In genomic region chr6:145830612-145831011, GRCh38 we compare ENCODE assay signal across 20 cellular contexts. TPM values are rescaled to one million over a fixed set of nuclear protein-coding genes. Genes with fewer than 3 reads are reported as not detected.
A peak's percentile ranks its signal among the peaks of the same experiment; 100 is the strongest.
DNase-seq lines count a peak whose midpoint lies in the region; ATAC-seq, FAIRE-seq and TF ChIP-seq lines count a peak whose summit lies in the region.
"Had no signal": no experiment of that assay in that cellular context is flagged by ENCODE, and none has a peak within 500 bp of the region (broad histone marks: within the 10 kb centered on the region; RNA-seq: fewer than 3 reads in every experiment).

No MANE protein-coding gene starts in this region.

- H3K36me3 Mint-ChIP-seq in chondrocyte (ENCODE audit: low read depth) (no peaks in the 10 kb centered on the region), T-helper 17 cell (ENCODE audit: low read depth) (no peaks in the 10 kb centered on the region)

- H3K4me1 ChIP-seq in HepG2 (ENCODE audit: insufficient read depth, low read length) (no peaks in the 10 kb centered on the region), right lobe of liver (no peaks in the 10 kb centered on the region)
- H3K4me1 ChIP-seq: A549 had no signal

- ATAC-seq in HepG2 (peak; percentile 39; the same call in 2 of the 3 replicates), right lobe of liver (no peak), HG02981 (IDR thresholded peaks at IDR 0.05; ENCODE audit: unreplicated experiment) (peak; percentile 69), GM18870 (IDR thresholded peaks at IDR 0.05; ENCODE audit: unreplicated experiment) (no peak), T-helper 17 cell (no peak)
- ATAC-seq: A549, GM23338, K562 had no signal

- H3K79me2 ChIP-seq in HepG2 (ENCODE audit: insufficient read depth, low read length): no peaks in the 10 kb centered on the region

- H3K4me2 ChIP-seq in HepG2 (ENCODE audit: low read depth, low read length): no peak overlapping the region
- H3K4me2 ChIP-seq: A549, GM23338 had no signal

- no peak overlapping the region for H2AFZ ChIP-seq in HepG2 (ENCODE audit: low read length)
- H2AFZ ChIP-seq: GM23338 had no signal

- no peak for FAIRE-seq in HepG2 (lab: Jason Lieb, UNC)
- FAIRE-seq: A549, D721Med, H54, K562 had no signal

- no peaks in the 10 kb centered on the region for H3K9me3 Mint-ChIP-seq in chondrocyte (ENCODE audit: low read depth)
- H3K9me3 Mint-ChIP-seq: CD4-positive, alpha-beta T cell; GM23338 had no signal

- DNase-seq in HepG2 (ENCODE audit: low spot score): no peak
- no peak for DNase-seq in right lobe of liver
- DNase-seq in chondrocyte (ENCODE audit: low spot score): no peak
- no peak for DNase-seq in activated naive CD4-positive, alpha-beta T cell (lab: John Stamatoyannopoulos, UW)
- no peak for DNase-seq in T-helper 17 cell
- DNase-seq: AML-193; Caco-2; CD4-positive, alpha-beta T cell; DMS79 treated with DMSO at 0.1 percent for 48 hours; GF-D8; HCEC 1CT had no signal

- TF ChIP-seq POLR2A in HepG2 (IDR thresholded peaks at IDR 0.05; ENCODE audit: insufficient read depth in 1 of 2, low read depth in 2 of 2, low read length in 2 of 2): no peak
- TF ChIP-seq POLR2A in right lobe of liver (IDR thresholded peaks at IDR 0.05): no peak

- POLR2A ChIA-PET in HepG2 (lab: Yijun Ruan, JAX): no interaction called here

- no peak for TF ChIP-seq RAD21 in HepG2 (CRISPR knock-in tag; IDR thresholded peaks at IDR 0.05)

- no peaks in the 10 kb centered on the region for H3K27me3 ChIP-seq in HepG2 (ENCODE audit: control insufficient read depth in 1 of 2, insufficient read depth in 2 of 2, low read length in 2 of 2)
- no peaks in the 10 kb centered on the region for H3K27me3 ChIP-seq in right lobe of liver

- H3K27ac Mint-ChIP-seq in chondrocyte (ENCODE audit: unreplicated experiment): peak overlapping the region; percentile 18
- no peak overlapping the region for H3K27ac Mint-ChIP-seq in T-helper 17 cell
- H3K27ac Mint-ChIP-seq: CD4-positive, alpha-beta T cell; GM23338 had no signal

- H3K9me3 ChIP-seq in HepG2 (ENCODE audit: low read length) (no peaks in the 10 kb centered on the region), right lobe of liver (no peaks in the 10 kb centered on the region), T-helper 17 cell (ENCODE audit: control insufficient read depth, low read length, poor library complexity, severe bottlenecking) (no peaks in the 10 kb centered on the region)
- H3K9me3 ChIP-seq: A549, Caco-2 had no signal

- in situ Hi-C loops in HepG2 (cut with HindIII; ENCODE audit: extremely low pct_ligation_motif_present, low pct_unique_long_range_greater_than_20kb): no loop called here

- no peak overlapping the region for H3K4me3 Mint-ChIP-seq in chondrocyte (ENCODE audit: unreplicated experiment)
- no peak overlapping the region for H3K4me3 Mint-ChIP-seq in T-helper 17 cell
- H3K4me3 Mint-ChIP-seq: CD4-positive, alpha-beta T cell; GM23338 had no signal

- intact Hi-C loops in HepG2 (cut with micrococcal nuclease; ENCODE audit: unreplicated experiment) (no loop called here), right lobe of liver (cut with DNase I) (no loop called here)

- TF ChIP-seq CTCF in HepG2 (CRISPR knock-in tag; IDR thresholded peaks at IDR 0.05): no peak
- TF ChIP-seq CTCF in right lobe of liver (IDR thresholded peaks at IDR 0.05): no peak
- TF ChIP-seq CTCF in chondrocyte (IDR thresholded peaks at IDR 0.05): no peak

- H3K9ac ChIP-seq in HepG2 (ENCODE audit: insufficient read depth, low read depth, low read length): no peak overlapping the region

- no peaks in the 10 kb centered on the region for H3K27me3 Mint-ChIP-seq in chondrocyte (ENCODE audit: low read depth)
- no peaks in the 10 kb centered on the region for H3K27me3 Mint-ChIP-seq in T-helper 17 cell
- H3K27me3 Mint-ChIP-seq: CD4-positive, alpha-beta T cell had no signal

- H3K27ac ChIP-seq in HepG2 (ENCODE audit: extremely low read length, insufficient read depth, low read length) (no peak overlapping the region), right lobe of liver (no peak overlapping the region)
- H3K27ac ChIP-seq: 22Rv1, A549, C4-2B had no signal

- CTCF ChIA-PET in HepG2 (lab: Yijun Ruan, JAX; ENCODE audit: low intra/inter-chr PET ratio, low total read pairs): no interaction called here

- TF ChIP-seq EP300 in HepG2 (IDR thresholded peaks at IDR 0.05; ENCODE audit: low read depth in 2 of 2, low read length in 2 of 2) (no peak), HepG2 (CRISPR knock-in tag; IDR thresholded peaks at IDR 0.05; ENCODE audit: borderline replicate concordance) (no peak)

- peaks cover 25% of the 10 kb centered on the region for H3K4me1 Mint-ChIP-seq in chondrocyte (ENCODE audit: low read depth)
- no peaks in the 10 kb centered on the region for H3K4me1 Mint-ChIP-seq in T-helper 17 cell

- H4K20me1 ChIP-seq in HepG2 (ENCODE audit: insufficient read depth, low read length): no peaks in the 10 kb centered on the region

- H3K36me3 ChIP-seq in HepG2 (replicated peaks in 1 of 2; ENCODE audit: control insufficient read depth in 1 of 2, insufficient read depth in 2 of 2, low read length in 2 of 2) (no peaks in the 10 kb centered on the region), right lobe of liver (no peaks in the 10 kb centered on the region)

- H3K4me3 ChIP-seq in HepG2 (replicated peaks in 1 of 3; ENCODE audit: insufficient read depth in 1 of 3, low read depth in 2 of 3, low read length in 3 of 3) (no peak overlapping the region), right lobe of liver (no peak overlapping the region)
- H3K4me3 ChIP-seq: A549, GM23338, K562 had no signal

- BruUV-seq in HepG2 (replicated peaks; lab: Mats Ljungman, UMichigan): no TSS peak

TF ChIP-seq in HepG2, 621 proteins besides CTCF, POLR2A, EP300 and RAD21:
- TF ChIP-seq IRF9 (CRISPR knock-in tag; IDR thresholded peaks at IDR 0.05; ENCODE audit: borderline replicate concordance) (no peak), ZFP36L2 (CRISPR knock-in tag; IDR thresholded peaks at IDR 0.05) (no peak)

RNA-seq across cellular contexts. Expression of gene FBXO30, which starts 16.0 kb away (rescaled TPM):
- total RNA-seq in HepG2 (2016; rRNA removed; fragmentation: Illumina TruSeq; extraction: Trizol) (7.1 and 11.4 TPM in 2 replicates), right lobe of liver (1 to 10 TPM; 2.2 to 3.2 (median 3.0) TPM), chondrocyte (10.4 to 11.8 TPM (median 11.0 TPM) in 3 replicates), T-helper 17 cell (1 to 10 TPM; 2.5 to 2.8 TPM)
- total RNA-seq in HepG2 (2016; cell fraction: cytosol; rRNA removed; fragmentation: Illumina TruSeq; extraction: Trizol; ENCODE audit: low read depth): 2.8 and 3.1 TPM in 2 replicates
- total RNA-seq in HepG2 (2016; cell fraction: insoluble cytoplasmic fraction; rRNA removed; fragmentation: Illumina TruSeq; extraction: Trizol): 7.3 and 10.8 TPM in 2 replicates
- total RNA-seq in HepG2 (2016; cell fraction: membrane; rRNA removed; fragmentation: Illumina TruSeq; extraction: Trizol): 6.1 and 7.4 TPM in 2 replicates
- total RNA-seq in HepG2 (2016; cell fraction: nucleus; rRNA removed; fragmentation: Illumina TruSeq; extraction: Trizol): 12.8 and 13.1 TPM in 2 replicates
- 2.8 and 3.2 TPM in 2 replicates for polyA plus RNA-seq in HepG2 (2011; rRNA removed)
- 0.99 and 2.0 TPM in 2 replicates for polyA plus RNA-seq in HepG2 (2011; cell fraction: cytosol; rRNA removed)
- polyA plus RNA-seq in HepG2 (2011; cell fraction: nucleus; rRNA removed): 2.2 and 2.9 TPM in 2 replicates
- polyA plus RNA-seq in HepG2 (2012): 5.9 and 6.1 TPM in 2 replicates
- 0.18 and 0.25 TPM in 2 replicates for polyA plus RNA-seq in HepG2 (2016; cell fraction: cytosol; fragmentation: Illumina TruSeq; extraction: Trizol; ENCODE audit: low read depth)
- polyA plus RNA-seq in HepG2 (2016; cell fraction: insoluble cytoplasmic fraction; fragmentation: Illumina TruSeq; extraction: Trizol; ENCODE audit: low read depth): 8.4 and 9.0 TPM in 2 replicates
- polyA plus RNA-seq in HepG2 (2016; cell fraction: membrane; fragmentation: Illumina TruSeq; extraction: Trizol; ENCODE audit: low read depth): 1.0 and 1.1 TPM in 2 replicates
- 8.4 and 9.2 TPM in 2 replicates for polyA plus RNA-seq in HepG2 (2016; cell fraction: nucleus; fragmentation: Illumina TruSeq; extraction: Trizol; ENCODE audit: insufficient read depth, low read depth)
- polyA minus RNA-seq in HepG2 (2011; rRNA and poly(A)+ RNA removed; ENCODE audit: low replicate concordance): 3.9 and 4.3 TPM in 2 replicates
- 4.1 and 5.3 TPM in 2 replicates for polyA minus RNA-seq in HepG2 (2011; cell fraction: cytosol; rRNA and poly(A)+ RNA removed)
- 34.2 and 35.8 TPM in 2 replicates for polyA minus RNA-seq in HepG2 (2011; cell fraction: nucleus; rRNA and poly(A)+ RNA removed)

Comparison
In these comparisons a context has a peak if more than half of its experiments do, and no peak if none do; other contexts are left out.
1. ATAC-seq: peak in HepG2 (single experiment) and HG02981 (single experiment); none in right lobe of liver (0 of 4), GM18870 (single experiment) and T-helper 17 cell (single experiment).